18 cellular contexts compared by ENCODE assay signal in genomic region chr2:12584337-12584736, GRCh38.
A peak's percentile ranks its signal among the peaks of the same experiment; 100 is the strongest.
DNase-seq lines count a peak whose midpoint lies in the region; ATAC-seq and TF ChIP-seq lines count a peak whose summit lies in the region.
"Had no signal": no experiment of that assay in that cellular context is flagged by ENCODE, and none has a peak within 500 bp of the region (broad histone marks: within the 10 kb centered on the region; RNA-seq: fewer than 3 reads in every experiment).

No MANE protein-coding gene starts in this region.

- no peak overlapping the region for H3K4me3 Mint-ChIP-seq in T-helper 17 cell
- H3K4me3 Mint-ChIP-seq in type B pancreatic cell: no peak overlapping the region
- H3K4me3 Mint-ChIP-seq: B cell; CD14-positive monocyte; CD4-positive, alpha-beta T cell; CD8-positive, alpha-beta T cell had no signal

- H3K4me1 Mint-ChIP-seq in T-helper 17 cell (peaks cover 17% of the 10 kb centered on the region), type B pancreatic cell (ENCODE audit: unreplicated experiment) (no peaks in the 10 kb centered on the region)

- H2AFZ ChIP-seq in SK-N-SH (ENCODE audit: low read depth): no peak overlapping the region

- ATAC-seq in SK-N-SH treated with all-trans-retinoic acid at 6 μM for 48 hours: no peak
- no peak for ATAC-seq in T-helper 17 cell
- ATAC-seq: A549; CD8-positive, alpha-beta T cell had no signal

- no peaks in the 10 kb centered on the region for H3K27me3 ChIP-seq in SK-N-SH (ENCODE audit: insufficient read depth)
- H3K27me3 ChIP-seq: BLaER1 had no signal

- POLR2A ChIA-PET in SK-N-SH (lab: Yijun Ruan, JAX): no interaction called here

- H4K20me1 ChIP-seq in SK-N-SH (ENCODE audit: insufficient read depth): no peaks in the 10 kb centered on the region
- H4K20me1 ChIP-seq: BLaER1 had no signal

- no peak for TF ChIP-seq CTCF in SK-N-SH (IDR thresholded peaks at IDR 0.05)
- TF ChIP-seq CTCF in type B pancreatic cell (conservative IDR thresholded peaks at IDR 0.05): no peak

- no peak overlapping the region for H3K4me2 ChIP-seq in SK-N-SH
- H3K4me2 ChIP-seq: A549, BLaER1 had no signal

- H3K36me3 ChIP-seq in SK-N-SH (replicated peaks in 1 of 2; ENCODE audit: control insufficient read depth in 1 of 2, insufficient read depth in 2 of 2, low read length in 1 of 2): no peaks in the 10 kb centered on the region
- H3K36me3 ChIP-seq: BLaER1 had no signal

- CTCF ChIA-PET in SK-N-SH (lab: Yijun Ruan, JAX): no interaction called here

- 0 out of 4 replicates have a peak, but pooled peaks of 1 of the 2 experiments have one; percentile 25 for TF ChIP-seq EP300 in SK-N-SH (IDR thresholded peaks at IDR 0.05; ENCODE audit: borderline replicate concordance in 1 of 2, low read depth in 1 of 2, low read length in 1 of 2)

- no peaks in the 10 kb centered on the region for H3K36me3 Mint-ChIP-seq in T-helper 17 cell (ENCODE audit: low read depth)
- no peaks in the 10 kb centered on the region for H3K36me3 Mint-ChIP-seq in type B pancreatic cell
- H3K36me3 Mint-ChIP-seq: CD8-positive, alpha-beta T cell had no signal

- H3K27ac ChIP-seq in SK-N-SH (ENCODE audit: low read depth in 2 of 2, low read length in 1 of 2): no peak overlapping the region
- H3K27ac ChIP-seq: 22Rv1, A549, BLaER1 had no signal

- TF ChIP-seq RAD21 in SK-N-SH (IDR thresholded peaks at IDR 0.05; ENCODE audit: low read length): no peak

- DNase-seq in SK-N-SH (no peak), T-helper 17 cell (no peak), type B pancreatic cell (ENCODE audit: extremely low spot score, unreplicated experiment) (no peak), SW 1271 (lab: John Stamatoyannopoulos, UW) (no peak)
- DNase-seq: AML-193; C1 segment of cervical spinal cord; Caco-2; Calu3; CD4-positive, alpha-beta T cell; CD8-positive, alpha-beta T cell; DMS79 treated with DMSO at 0.1 percent for 48 hours; GF-D8 had no signal

- no peaks in the 10 kb centered on the region for H3K27me3 Mint-ChIP-seq in T-helper 17 cell
- peaks cover 4% of the 10 kb centered on the region for H3K27me3 Mint-ChIP-seq in type B pancreatic cell
- H3K27me3 Mint-ChIP-seq: B cell; CD4-positive, alpha-beta T cell had no signal

- H3K9ac ChIP-seq in SK-N-SH: no peak overlapping the region
- H3K9ac ChIP-seq: BLaER1 had no signal

- 47% methylated on average over 3 of the region's 3 CpGs for WGBS in SK-N-SH (ENCODE audit: low lambda C conversion rate)

- H3K4me3 ChIP-seq in SK-N-SH (ENCODE audit: low read depth in 2 of 2, low read length in 1 of 2): no peak overlapping the region
- H3K4me3 ChIP-seq: A549, BLaER1 had no signal

- H3K27ac Mint-ChIP-seq in T-helper 17 cell (peak overlapping the region; percentile 44), type B pancreatic cell (no peak overlapping the region)
- H3K27ac Mint-ChIP-seq: B cell; CD14-positive monocyte; CD4-positive, alpha-beta T cell; CD8-positive, alpha-beta T cell had no signal

- 0 out of 4 replicates have a peak, but pooled peaks cover 0 to 6% of the 10 kb centered on the region in 2 experiments for H3K4me1 ChIP-seq in SK-N-SH (ENCODE audit: control insufficient read depth in 1 of 2, insufficient read depth in 2 of 2, low read depth in 1 of 2, low read length in 1 of 2)
- H3K4me1 ChIP-seq: A549, Caco-2 had no signal

- H3K9me2 ChIP-seq in SK-N-SH: no peaks in the 10 kb centered on the region

- peaks cover 5% of the 10 kb centered on the region for H3F3A ChIP-seq in SK-N-SH (replicated peaks; ENCODE audit: insufficient read depth)

- H3K9me3 ChIP-seq in SK-N-SH (no peaks in the 10 kb centered on the region), T-helper 17 cell (ENCODE audit: control insufficient read depth, low read length, poor library complexity, severe bottlenecking) (no peaks in the 10 kb centered on the region)
- H3K9me3 ChIP-seq: A549, BLaER1, Caco-2 had no signal

- H3K9me3 Mint-ChIP-seq in type B pancreatic cell: peaks cover 5% of the 10 kb centered on the region
- H3K9me3 Mint-ChIP-seq: CD4-positive, alpha-beta T cell; CD8-positive, alpha-beta T cell had no signal

- no peaks in the 10 kb centered on the region for H3K79me2 ChIP-seq in SK-N-SH (ENCODE audit: insufficient read depth)

TF ChIP-seq in SK-N-SH treated with all-trans-retinoic acid at 6 μM for 48 hours, 23 proteins besides CTCF, POLR2A, EP300 and RAD21 (continues in another document):
- TF ChIP-seq CSRNP3 (CRISPR knock-in tag; IDR thresholded peaks at IDR 0.05): 0 out of 2 replicates have a peak, but pooled peaks have one; percentile 16
- no peak for TF ChIP-seq GLIS3 (CRISPR knock-in tag; IDR thresholded peaks at IDR 0.05)
- no peak for TF ChIP-seq ZFP3 (CRISPR knock-in tag; IDR thresholded peaks at IDR 0.05)
- peak; percentile 38; the same call in 1 of the 2 replicates for TF ChIP-seq TSHZ2 (CRISPR knock-in tag; IDR thresholded peaks at IDR 0.05)

TF ChIP-seq in SK-N-SH, 30 proteins besides CTCF, POLR2A, EP300 and RAD21 (continues in another document):
- TF ChIP-seq TCF12 (IDR thresholded peaks at IDR 0.05) (no peak), IRF3 (IDR thresholded peaks at IDR 0.05; ENCODE audit: low read depth, low read length) (no peak), REST (IDR thresholded peaks at IDR 0.05; ENCODE audit: low read depth, low read length) (no peak), NFIC (IDR thresholded peaks at IDR 0.05; ENCODE audit: borderline replicate concordance) (no peak), TAF1 (IDR thresholded peaks at IDR 0.05; ENCODE audit: borderline replicate concordance, low read depth, low read length) (no peak), RFX5 (IDR thresholded peaks at IDR 0.05; ENCODE audit: low read length) (no peak), GATA2 (CRISPR knock-in tag; IDR thresholded peaks at IDR 0.05) (no peak), YY1 (IDR thresholded peaks at IDR 0.05; ENCODE audit: low read depth) (no peak), FOXM1 (IDR thresholded peaks at IDR 0.05; ENCODE audit: low read depth) (no peak), MXI1 (IDR thresholded peaks at IDR 0.05; ENCODE audit: low read depth, low read length) (no peak), USF1 (IDR thresholded peaks at IDR 0.05; ENCODE audit: borderline replicate concordance, low read depth) (no peak), ZBTB33 (IDR thresholded peaks at IDR 0.05; ENCODE audit: borderline replicate concordance, low read depth) (no peak), RXRA (IDR thresholded peaks at IDR 0.05; ENCODE audit: borderline replicate concordance, low read depth) (no peak), POLR2AphosphoS5 (IDR thresholded peaks at IDR 0.05; ENCODE audit: low read depth, low read length) (no peak)
